1 cellular context compared by ENCODE assay signal in genomic region chr11:97965849-97966646, GRCh38.
A peak's percentile ranks its signal among the peaks of the same experiment; 100 is the strongest.
TF ChIP-seq lines count a peak whose summit lies in the region.

No MANE protein-coding gene starts in this region.

TF ChIP-seq in SK-N-SH, 30 proteins besides CTCF, POLR2A, EP300 and RAD21 (continued from another document):
- peak; percentile 30; the same call in 1 of the 2 replicates for TF ChIP-seq MAX (IDR thresholded peaks at IDR 0.05; ENCODE audit: low read depth)
- no peak for TF ChIP-seq CHD2 (IDR thresholded peaks at IDR 0.05; ENCODE audit: low read length, partially characterized antibody)
- TF ChIP-seq MEF2A (IDR thresholded peaks at IDR 0.05; ENCODE audit: borderline replicate concordance, low read depth) = peak; percentile 39; the same call in 1 of the 2 replicates
- TF ChIP-seq ZBTB33 (IDR thresholded peaks at IDR 0.05; ENCODE audit: borderline replicate concordance, low read depth) = peak; percentile 73
- peak; percentile 41; the same call in 1 of the 2 replicates for TF ChIP-seq POLR2AphosphoS5 (IDR thresholded peaks at IDR 0.05; ENCODE audit: low read depth, low read length)
- peak; percentile 93 for TF ChIP-seq JUND (IDR thresholded peaks at IDR 0.05)
- peak; percentile 57; the same call in 1 of the 2 replicates for TF ChIP-seq RXRA (IDR thresholded peaks at IDR 0.05; ENCODE audit: borderline replicate concordance, low read depth)
- no peak for TF ChIP-seq EZH2phosphoT487 (IDR thresholded peaks at IDR 0.05; ENCODE audit: borderline replicate concordance, low read depth)
- no peak for TF ChIP-seq MXI1 (IDR thresholded peaks at IDR 0.05; ENCODE audit: low read depth, low read length)
- peak; percentile 63; the same call in 1 of the 2 replicates for TF ChIP-seq NFIC (IDR thresholded peaks at IDR 0.05; ENCODE audit: borderline replicate concordance)
- TF ChIP-seq, protein P1, sequence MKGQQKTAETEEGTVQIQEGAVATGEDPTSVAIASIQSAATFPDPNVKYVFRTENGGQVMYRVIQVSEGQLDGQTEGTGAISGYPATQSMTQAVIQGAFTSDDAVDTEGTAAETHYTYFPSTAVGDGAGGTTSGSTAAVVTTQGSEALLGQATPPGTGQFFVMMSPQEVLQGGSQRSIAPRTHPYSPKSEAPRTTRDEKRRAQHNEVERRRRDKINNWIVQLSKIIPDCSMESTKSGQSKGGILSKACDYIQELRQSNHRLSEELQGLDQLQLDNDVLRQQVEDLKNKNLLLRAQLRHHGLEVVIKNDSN (IDR thresholded peaks at IDR 0.05; ENCODE audit: borderline replicate concordance, low read depth) = no peak
- TF ChIP-seq ELF1 (IDR thresholded peaks at IDR 0.05) = peak; percentile 25; the same call in 1 of the 2 replicates
- no peak for TF ChIP-seq SIN3A (IDR thresholded peaks at IDR 0.05; ENCODE audit: borderline replicate concordance, low read depth, low read length)
- no peak for TF ChIP-seq GATA2 (CRISPR knock-in tag; IDR thresholded peaks at IDR 0.05)
- no peak for TF ChIP-seq TAF1 (IDR thresholded peaks at IDR 0.05; ENCODE audit: borderline replicate concordance, low read depth, low read length)
